ENCODE assay signal across 20 cellular contexts in genomic region chr3:110006913-110007312, GRCh38.
A peak's percentile ranks its signal among the peaks of the same experiment; 100 is the strongest.
DNase-seq lines count a peak whose midpoint lies in the region; ATAC-seq, FAIRE-seq and TF ChIP-seq lines count a peak whose summit lies in the region.
"Had no signal": no experiment of that assay in that cellular context is flagged by ENCODE, and none has a peak within 500 bp of the region (broad histone marks: within the 10 kb centered on the region; RNA-seq: fewer than 3 reads in every experiment).

No MANE protein-coding gene starts in this region.

- H3K4me3 ChIP-seq in A549 = no peak overlapping the region
- H3K4me3 ChIP-seq in HCT116 (replicated peaks in 1 of 2; ENCODE audit: low read depth in 1 of 2, low read length in 2 of 2) = no peak overlapping the region
- no peak overlapping the region for H3K4me3 ChIP-seq in upper lobe of right lung
- H3K4me3 ChIP-seq: BLaER1 treated with 17β-estradiol and CSF1 and Interleukin-3, amounts not matched to agents 10 nM and 100 nM had no signal

- ATAC-seq in A549 (no peak), HCT116 (no peak), GM19463 (IDR thresholded peaks at IDR 0.05; ENCODE audit: unreplicated experiment) (no peak), upper lobe of right lung (no peak)
- ATAC-seq: CD8-positive, alpha-beta T cell had no signal

- H3K9me3 ChIP-seq in A549 (no peaks in the 10 kb centered on the region), HCT116 (ENCODE audit: control insufficient read depth in 1 of 2, insufficient read depth in 1 of 2, low read depth in 1 of 2, low read length in 2 of 2) (no peaks in the 10 kb centered on the region), upper lobe of right lung (no peaks in the 10 kb centered on the region)
- H3K9me3 ChIP-seq: BLaER1 treated with 17β-estradiol and CSF1 and Interleukin-3, amounts not matched to agents 10 nM and 100 nM; Caco-2 had no signal

- no TSS peak for BruUV-seq in HCT116 (replicated peaks; lab: Mats Ljungman, UMichigan)

- TF ChIP-seq RAD21 in A549 (conservative IDR thresholded peaks at IDR 0.05 in 1 of 2, IDR thresholded peaks at IDR 0.05 in 1 of 2) = no peak
- no peak for TF ChIP-seq RAD21 in HCT116 (IDR thresholded peaks at IDR 0.05; ENCODE audit: low read depth)

- no peak for FAIRE-seq in A549 (lab: Jason Lieb, UNC)
- FAIRE-seq: A204.1, D721Med, G401.6, GM12891, GM19239 had no signal

- H3K9me2 ChIP-seq in HCT116 (ENCODE audit: insufficient read depth) = no peaks in the 10 kb centered on the region

- H3K27me3 ChIP-seq in HCT116 (ENCODE audit: insufficient read depth, low read length) = no peaks in the 10 kb centered on the region
- no peaks in the 10 kb centered on the region for H3K27me3 ChIP-seq in upper lobe of right lung
- H3K27me3 ChIP-seq: BLaER1 treated with 17β-estradiol and CSF1 and Interleukin-3, amounts not matched to agents 10 nM and 100 nM had no signal

- RAD21 ChIA-PET in HCT116 (lab: Charles Lee; ENCODE audit: low non-redundant PET in 1 of 2, low total read pairs in 2 of 2, uncharacterized antibody in 2 of 2, unreplicated experiment in 2 of 2) = no interaction called here

- no peak overlapping the region for H3K27ac ChIP-seq in A549
- no peak overlapping the region for H3K27ac ChIP-seq in HCT116 (ENCODE audit: low read depth, low read length)
- H3K27ac ChIP-seq in upper lobe of right lung = no peak overlapping the region
- H3K27ac ChIP-seq: BLaER1 treated with 17β-estradiol and CSF1 and Interleukin-3, amounts not matched to agents 10 nM and 100 nM; C4-2B had no signal

- TF ChIP-seq EP300 in A549 (IDR thresholded peaks at IDR 0.05) = no peak

- H3K4me1 ChIP-seq in A549 = no peaks in the 10 kb centered on the region
- H3K4me1 ChIP-seq in HCT116 (ENCODE audit: control insufficient read depth in 1 of 2, insufficient read depth in 2 of 2, low read length in 2 of 2) = no peaks in the 10 kb centered on the region
- H3K4me1 ChIP-seq in upper lobe of right lung = no peaks in the 10 kb centered on the region
- H3K4me1 ChIP-seq: BLaER1 treated with 17β-estradiol and CSF1 and Interleukin-3, amounts not matched to agents 10 nM and 100 nM; Caco-2 had no signal

- H2AFZ ChIP-seq in HCT116 (ENCODE audit: low read depth, low read length, poor library complexity, severe bottlenecking) = peak overlapping the region; percentile 22

- intact Hi-C loops in HCT116 (cut with micrococcal nuclease) = no loop called here
- intact Hi-C loops in upper lobe of right lung (cut with DNase I) = no loop called here

- no peaks in the 10 kb centered on the region for H4K20me1 ChIP-seq in HCT116 (ENCODE audit: insufficient read depth)
- H4K20me1 ChIP-seq: BLaER1 treated with 17β-estradiol and CSF1 and Interleukin-3, amounts not matched to agents 10 nM and 100 nM had no signal

- no peak for TF ChIP-seq POLR2A in A549 (IDR thresholded peaks at IDR 0.05; ENCODE audit: low read length)
- no peak for TF ChIP-seq POLR2A in HCT116 (IDR thresholded peaks at IDR 0.05; ENCODE audit: borderline replicate concordance, extremely low read depth, insufficient read depth, insufficient read length)

- H3K79me2 ChIP-seq in HCT116 (ENCODE audit: insufficient read depth, low read length) = no peaks in the 10 kb centered on the region

- WGBS in A549 (ENCODE audit: missing lambda C conversion rate) = 44% methylated on average over 3 of the region's 3 CpGs

- no peak overlapping the region for H3K9ac ChIP-seq in HCT116 (ENCODE audit: low read length)
- H3K9ac ChIP-seq: BLaER1 treated with 17β-estradiol and CSF1 and Interleukin-3, amounts not matched to agents 10 nM and 100 nM had no signal

- no peaks in the 10 kb centered on the region for H3K36me3 ChIP-seq in HCT116 (ENCODE audit: control insufficient read depth in 1 of 2, insufficient read depth in 2 of 2, low read length in 2 of 2)
- H3K36me3 ChIP-seq in upper lobe of right lung = no peaks in the 10 kb centered on the region
- H3K36me3 ChIP-seq: BLaER1 treated with 17β-estradiol and CSF1 and Interleukin-3, amounts not matched to agents 10 nM and 100 nM had no signal

- no peak for TF ChIP-seq CTCF in A549 (IDR thresholded peaks at IDR 0.05)
- no peak for TF ChIP-seq CTCF in HCT116 (IDR thresholded peaks at IDR 0.05 in 2 of 3, conservative IDR thresholded peaks at IDR 0.05 in 1 of 3; ENCODE audit: borderline replicate concordance in 1 of 3, insufficient read depth in 1 of 3, low read depth in 2 of 3, low read length in 2 of 3)
- TF ChIP-seq CTCF in upper lobe of right lung (IDR thresholded peaks at IDR 0.05) = no peak

- POLR2A ChIA-PET in A549 (lab: Yijun Ruan, JAX) = no interaction called here
- POLR2A ChIA-PET in HCT116 (lab: Charles Lee) = no interaction called here

- CTCF ChIA-PET in A549 (lab: Yijun Ruan, JAX) (no interaction called here), HCT116 (lab: Charles Lee) (no interaction called here)

- H3K4me2 ChIP-seq in A549 = no peak overlapping the region
- H3K4me2 ChIP-seq in HCT116 (ENCODE audit: low read length) = no peak overlapping the region
- H3K4me2 ChIP-seq: BLaER1 treated with 17β-estradiol and CSF1 and Interleukin-3, amounts not matched to agents 10 nM and 100 nM had no signal

- no peak for DNase-seq in A549 (ENCODE audit: low read depth in 1 of 2, low spot score in 1 of 2)
- no peak for DNase-seq in HCT116 (ENCODE audit: low read depth, low spot score)
- DNase-seq in superior temporal gyrus (ENCODE audit: extremely low spot score) = peak; percentile 4
- no peak for DNase-seq in upper lobe of right lung
- DNase-seq: 8988T; AML-193; Caco-2; Calu3; CD4-positive, alpha-beta T cell; CD8-positive, alpha-beta T cell; DMS79 treated with DMSO at 0.1 percent for 48 hours; GF-D8 had no signal

TF ChIP-seq in A549, 52 proteins besides CTCF, POLR2A, EP300 and RAD21:
- TF ChIP-seq KDM1A (IDR thresholded peaks at IDR 0.05; ENCODE audit: low read depth) = no peak
- TF ChIP-seq, protein P1, sequence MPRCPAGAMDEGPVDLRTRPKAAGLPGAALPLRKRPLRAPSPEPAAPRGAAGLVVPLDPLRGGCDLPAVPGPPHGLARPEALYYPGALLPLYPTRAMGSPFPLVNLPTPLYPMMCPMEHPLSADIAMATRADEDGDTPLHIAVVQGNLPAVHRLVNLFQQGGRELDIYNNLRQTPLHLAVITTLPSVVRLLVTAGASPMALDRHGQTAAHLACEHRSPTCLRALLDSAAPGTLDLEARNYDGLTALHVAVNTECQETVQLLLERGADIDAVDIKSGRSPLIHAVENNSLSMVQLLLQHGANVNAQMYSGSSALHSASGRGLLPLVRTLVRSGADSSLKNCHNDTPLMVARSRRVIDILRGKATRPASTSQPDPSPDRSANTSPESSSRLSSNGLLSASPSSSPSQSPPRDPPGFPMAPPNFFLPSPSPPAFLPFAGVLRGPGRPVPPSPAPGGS (IDR thresholded peaks at IDR 0.05) = no peak
- TF ChIP-seq JUN (IDR thresholded peaks at IDR 0.05) = no peak
- no peak for TF ChIP-seq NFE2L2 (conservative IDR thresholded peaks at IDR 0.05; ENCODE audit: low read length)
- no peak for TF ChIP-seq NPAS2 (CRISPR knock-in tag; IDR thresholded peaks at IDR 0.05; ENCODE audit: borderline replicate concordance)
- TF ChIP-seq SREBF2 (IDR thresholded peaks at IDR 0.05) = no peak
- peak; percentile 50 for TF ChIP-seq MAFK (IDR thresholded peaks at IDR 0.05; ENCODE audit: partially characterized antibody)

TF ChIP-seq in HCT116, 20 proteins besides CTCF, POLR2A, EP300 and RAD21:
- no peak for TF ChIP-seq ZBTB33 (IDR thresholded peaks at IDR 0.05; ENCODE audit: extremely low read depth, insufficient replicate concordance, low read length)
- TF ChIP-seq SP1 (IDR thresholded peaks at IDR 0.05; ENCODE audit: low read depth) = no peak
- TF ChIP-seq JUND (IDR thresholded peaks at IDR 0.05) = no peak
- no peak for TF ChIP-seq CBX3 (IDR thresholded peaks at IDR 0.05; ENCODE audit: low read depth)
- TF ChIP-seq ZFX (IDR thresholded peaks at IDR 0.05) = no peak
- TF ChIP-seq POLR2AphosphoS5 (IDR thresholded peaks at IDR 0.05; ENCODE audit: low read depth, low read length) = no peak
- TF ChIP-seq SIN3A (IDR thresholded peaks at IDR 0.05; ENCODE audit: low read depth) = no peak
- no peak for TF ChIP-seq SRF (IDR thresholded peaks at IDR 0.05; ENCODE audit: low read depth)
- TF ChIP-seq EZH2phosphoT487 (IDR thresholded peaks at IDR 0.05; ENCODE audit: borderline replicate concordance) = no peak
- TF ChIP-seq, protein P2, sequence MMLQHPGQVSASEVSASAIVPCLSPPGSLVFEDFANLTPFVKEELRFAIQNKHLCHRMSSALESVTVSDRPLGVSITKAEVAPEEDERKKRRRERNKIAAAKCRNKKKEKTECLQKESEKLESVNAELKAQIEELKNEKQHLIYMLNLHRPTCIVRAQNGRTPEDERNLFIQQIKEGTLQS (IDR thresholded peaks at IDR 0.05) = no peak
- TF ChIP-seq ZNF274 (IDR thresholded peaks at IDR 0.05; ENCODE audit: low read depth, low read length) = no peak
- no peak for TF ChIP-seq YY1 (IDR thresholded peaks at IDR 0.05; ENCODE audit: extremely low read depth, insufficient replicate concordance, low read depth, low read length)
- TF ChIP-seq CEBPB (IDR thresholded peaks at IDR 0.05; ENCODE audit: low read depth) = no peak
